28 cellular contexts compared by ENCODE assay signal in genomic region chrX:38000706-38001105, GRCh38. TPM values are rescaled to one million over a fixed set of nuclear protein-coding genes. Genes with fewer than 3 reads are reported as not detected.
"Had no signal": no experiment of that assay in that cellular context is flagged by ENCODE, and none has a peak within 500 bp of the region (broad histone marks: within the 10 kb centered on the region; RNA-seq: fewer than 3 reads in every experiment).

No MANE protein-coding gene starts in this region.

- H3K4me1 Mint-ChIP-seq: stimulated activated memory B cell treated with anti-CD40 and anti-IgM and Interleukin-4, amounts not matched to agents 10 μg/mL and 1 μg/mL and 100 μg/mL, for 72 hours; stimulated activated naive B cell treated with anti-CD40 and anti-IgM and Interleukin-4, amounts not matched to agents 10 μg/mL and 1 μg/mL and 100 μg/mL, for 72 hours; stimulated activated naive CD8-positive, alpha-beta T cell treated with anti-CD3 and anti-CD28 coated beads, Interleukin-15, amount 100 ng/mL, for 72 hours had no signal

- H3K4me3 ChIP-seq: stomach, suprapubic skin, testis, thoracic aorta, thyroid gland, tibial artery, tibial nerve, transverse colon, upper lobe of left lung, upper lobe of right lung, uterus, vagina had no signal

- H3K27me3 ChIP-seq: suprapubic skin, testis, thyroid gland, tibial artery, tibial nerve, transverse colon, upper lobe of left lung, upper lobe of right lung, uterus, vagina had no signal

- H3K9me3 ChIP-seq: suprapubic skin, testis, thoracic aorta, thyroid gland, tibial artery, tibial nerve, transverse colon, upper lobe of left lung, upper lobe of right lung, uterus, vagina had no signal

- H3K9me3 Mint-ChIP-seq: stimulated activated naive CD8-positive, alpha-beta T cell treated with anti-CD3 and anti-CD28 coated beads, Interleukin-15, amount 100 ng/mL, for 72 hours; stimulated activated naive CD8-positive, alpha-beta T cell treated with anti-CD3 and anti-CD28 coated beads, Interleukin-15, Interleukin-2, amounts not matched to agents 100 ng/mL and 50 ng/mL, for 24 hours had no signal

- H3K27me3 Mint-ChIP-seq: stimulated activated naive CD8-positive, alpha-beta T cell treated with anti-CD3 and anti-CD28 coated beads, Interleukin-15, amount 100 ng/mL, for 72 hours; stimulated activated naive CD8-positive, alpha-beta T cell treated with anti-CD3 and anti-CD28 coated beads, Interleukin-15, Interleukin-2, amounts not matched to agents 100 ng/mL and 50 ng/mL, for 24 hours; type B pancreatic cell had no signal

- H3K36me3 ChIP-seq: stomach, suprapubic skin, thoracic aorta, thyroid gland, tibial artery, tibial nerve, transverse colon, upper lobe of left lung, upper lobe of right lung, uterus, vagina had no signal

- H3K36me3 Mint-ChIP-seq: stimulated activated effector memory CD8-positive, alpha-beta T cell treated with anti-CD3 and anti-CD28 coated beads, Interleukin-12 subunit alpha, Interleukin-12 subunit beta, amount 100 ng/mL, for 72 hours; stimulated activated memory B cell treated with anti-CD40 and anti-IgM and Interleukin-4, amounts not matched to agents 10 μg/mL and 1 μg/mL and 100 μg/mL, for 72 hours; stimulated activated naive B cell treated with anti-CD40 and anti-IgM and Interleukin-4, amounts not matched to agents 10 μg/mL and 1 μg/mL and 100 μg/mL, for 72 hours; type B pancreatic cell had no signal

- H3K27ac ChIP-seq: stomach, suprapubic skin, testis, thoracic aorta, thyroid gland, tibial artery, tibial nerve, transverse colon, upper lobe of left lung, upper lobe of right lung, uterus, vagina had no signal

- DNase-seq: stimulated activated CD4-positive, alpha-beta T cell treated with anti-CD3 and anti-CD28 coated beads, Interleukin-2, amount 100 ng/mL, for 48 hours; stimulated activated CD4-positive, alpha-beta T cell treated with anti-CD3 and anti-CD28 coated beads, Interleukin-4, amount 100 ng/mL, for 1 hour; stimulated activated CD4-positive, alpha-beta T cell treated with anti-CD3 and anti-CD28 coated beads, Interleukin-4, amount 100 ng/mL, for 24 hours; stimulated activated CD4-positive, alpha-beta T cell treated with anti-CD3 and anti-CD28 coated beads, Interleukin-4, amount 100 ng/mL, for 4 hours; stimulated activated CD8-positive, alpha-beta memory T cell treated with anti-CD3 and anti-CD28 coated beads, Interleukin-4, amount 100 ng/mL, for 48 hours; stimulated activated naive B cell treated with anti-CD40 and anti-IgM and Interleukin-4, amounts not matched to agents 10 μg/mL and 1 μg/mL and 100 μg/mL, for 72 hours; stimulated activated naive CD4-positive, alpha-beta T cell; stimulated activated naive CD4-positive, alpha-beta T cell treated with Interleukin-2 at 50 U/mL for 16 hours; stimulated activated naive CD8-positive, alpha-beta T cell treated with anti-CD3 and anti-CD28 coated beads, Interleukin-15, amount 100 ng/mL, for 72 hours; stimulated activated naive CD8-positive, alpha-beta T cell treated with anti-CD3 and anti-CD28 coated beads, Interleukin-15, Interleukin-2, amounts not matched to agents 100 U/mL and 50 U/mL, for 24 hours; stomach; substantia nigra; testis; thyroid gland; tibial artery; transverse colon; trophoblast cell; upper lobe of right lung; uterus had no signal

- H3K4me3 Mint-ChIP-seq: stimulated activated effector memory CD8-positive, alpha-beta T cell treated with anti-CD3 and anti-CD28 coated beads, Interleukin-12 subunit alpha, Interleukin-12 subunit beta, amount 100 ng/mL, for 72 hours; stimulated activated memory B cell treated with anti-CD40 and anti-IgM and Interleukin-4, amounts not matched to agents 10 μg/mL and 1 μg/mL and 100 μg/mL, for 72 hours; stimulated activated naive B cell treated with anti-CD40 and anti-IgM and Interleukin-4, amounts not matched to agents 10 μg/mL and 1 μg/mL and 100 μg/mL, for 72 hours; stimulated activated naive CD8-positive, alpha-beta T cell treated with anti-CD3 and anti-CD28 coated beads, Interleukin-15, amount 100 ng/mL, for 72 hours; stimulated activated naive CD8-positive, alpha-beta T cell treated with anti-CD3 and anti-CD28 coated beads, Interleukin-15, Interleukin-2, amounts not matched to agents 100 ng/mL and 50 ng/mL, for 24 hours; type B pancreatic cell had no signal

- H3K27ac Mint-ChIP-seq: stimulated activated effector memory CD8-positive, alpha-beta T cell treated with anti-CD3 and anti-CD28 coated beads, Interleukin-12 subunit alpha, Interleukin-12 subunit beta, amount 100 ng/mL, for 72 hours; stimulated activated memory B cell treated with anti-CD40 and anti-IgM and Interleukin-4, amounts not matched to agents 10 μg/mL and 1 μg/mL and 100 μg/mL, for 72 hours; stimulated activated naive B cell treated with anti-CD40 and anti-IgM and Interleukin-4, amounts not matched to agents 10 μg/mL and 1 μg/mL and 100 μg/mL, for 72 hours; stimulated activated naive CD8-positive, alpha-beta T cell treated with anti-CD3 and anti-CD28 coated beads, Interleukin-15, amount 100 ng/mL, for 72 hours; stimulated activated naive CD8-positive, alpha-beta T cell treated with anti-CD3 and anti-CD28 coated beads, Interleukin-15, Interleukin-2, amounts not matched to agents 100 ng/mL and 50 ng/mL, for 24 hours; type B pancreatic cell had no signal

- H3K4me1 ChIP-seq: stomach, suprapubic skin, testis, thyroid gland, tibial artery, tibial nerve, transverse colon, upper lobe of left lung, upper lobe of right lung, uterus, vagina had no signal

RNA-seq across cellular contexts. Expression of gene SYTL5, which starts 5.6 kb away (rescaled TPM):
- total RNA-seq: thoracic aorta had no signal
